In genomic region chr1:204564835-204565234, GRCh38 we compare ENCODE assay signal across 9 cellular contexts. TPM values are rescaled to one million over a fixed set of nuclear protein-coding genes. Genes with fewer than 3 reads are reported as not detected.
A peak's percentile ranks its signal among the peaks of the same experiment; 100 is the strongest.
DNase-seq lines count a peak whose midpoint lies in the region; ATAC-seq, FAIRE-seq and TF ChIP-seq lines count a peak whose summit lies in the region.
"Had no signal": no experiment of that assay in that cellular context is flagged by ENCODE, and none has a peak within 500 bp of the region (broad histone marks: within the 10 kb centered on the region; RNA-seq: fewer than 3 reads in every experiment).

No MANE protein-coding gene starts in this region.

- peaks cover 37 to 56% (median 47%) of the 10 kb centered on the region in 4 donors for H3K4me1 Mint-ChIP-seq in CD4-positive, alpha-beta memory T cell
- peaks cover 56% of the 10 kb centered on the region for H3K4me1 Mint-ChIP-seq in activated CD8-positive, alpha-beta T cell treated with anti-CD3 and anti-CD28 coated beads, Interleukin-2, amount 10 ng/mL, durations not matched to agents 7 days and 5 days (ENCODE audit: low read depth)

- TF ChIP-seq CTCF in A673 (conservative IDR thresholded peaks at IDR 0.05; ENCODE audit: low read depth, low read length) = no peak

- H3K4me3 ChIP-seq in CD4-positive, alpha-beta memory T cell (ENCODE audit: low read length in 2 of 2) = no peak overlapping the region
- no peak overlapping the region for H3K4me3 ChIP-seq in A673 (ENCODE audit: low read depth, low read length, poor library complexity, severe bottlenecking)

- intact Hi-C loops in CD4-positive, alpha-beta memory T cell (cut with micrococcal nuclease) = loop anchor here (1.0 to 5.0 kb wide), 2 partner anchors 48 to 242 kb away; partner anchors contain the start of gene MDM4
- intact Hi-C loops in A673 (cut with micrococcal nuclease; ENCODE audit: unreplicated experiment) = no loop called here

- no peak overlapping the region for H3K27ac ChIP-seq in CD4-positive, alpha-beta memory T cell (ENCODE audit: low read depth, low read length)
- H3K27ac ChIP-seq in A673 (ENCODE audit: low read depth, low read length, poor library complexity, severe bottlenecking) = no peak overlapping the region

- DNase-seq in CD4-positive, alpha-beta memory T cell = peak; percentile 31 to 61 (median 45)
- DNase-seq in GM19239 (ENCODE audit: insufficient read length, low spot score) = peak; percentile 73
- peak; percentile 56 for DNase-seq in activated CD8-positive, alpha-beta T cell treated with anti-CD3 and anti-CD28 coated beads, Interleukin-2, amount 10 ng/mL, durations not matched to agents 7 days and 5 days
- no peak for DNase-seq in superior temporal gyrus (ENCODE audit: extremely low spot score)
- DNase-seq in NCI-H2107 treated with DMSO at 0.1 percent for 48 hours (lab: John Stamatoyannopoulos, UW; ENCODE audit: unreplicated experiment) = no peak
- DNase-seq in A673 (ENCODE audit: low spot score) = no peak
- DNase-seq in NCI-H2196 treated with DMSO at 0.1 percent for 48 hours (lab: John Stamatoyannopoulos, UW; ENCODE audit: unreplicated experiment) = no peak
- DNase-seq: DMS153 had no signal

- H3K4me1 ChIP-seq in CD4-positive, alpha-beta memory T cell (ENCODE audit: insufficient read depth, low read length) = peaks cover 36% of the 10 kb centered on the region
- H3K4me1 ChIP-seq in A673 (ENCODE audit: insufficient read depth, low read length, poor library complexity, severe bottlenecking) = peaks cover 7% of the 10 kb centered on the region

- FAIRE-seq in GM19239 (lab: Jason Lieb, UNC) = peak; percentile 91

- H3K9me3 ChIP-seq in CD4-positive, alpha-beta memory T cell (ENCODE audit: control insufficient read depth in 1 of 2, low read length in 2 of 2) = no peaks in the 10 kb centered on the region
- no peaks in the 10 kb centered on the region for H3K9me3 ChIP-seq in A673 (ENCODE audit: low read depth, low read length, poor library complexity, severe bottlenecking)

- BruUV-seq in A673 (replicated peaks; lab: Mats Ljungman, UMichigan) = no TSS peak

- peak overlapping the region; percentile 62 to 95 (median 79) for H3K27ac Mint-ChIP-seq in CD4-positive, alpha-beta memory T cell
- peak overlapping the region; percentile 71 for H3K27ac Mint-ChIP-seq in activated CD8-positive, alpha-beta T cell treated with anti-CD3 and anti-CD28 coated beads, Interleukin-2, amount 10 ng/mL, durations not matched to agents 7 days and 5 days

- H3K36me3 ChIP-seq in CD4-positive, alpha-beta memory T cell (ENCODE audit: insufficient read depth, low read length) = peaks cover 12% of the 10 kb centered on the region
- no peaks in the 10 kb centered on the region for H3K36me3 ChIP-seq in A673 (ENCODE audit: insufficient read depth, low read length, poor library complexity, severe bottlenecking)

- CTCF ChIA-PET in CD4-positive, alpha-beta memory T cell (lab: Charles Lee; ENCODE audit: partially characterized antibody) = interaction anchor here (0.8 to 4.4 kb wide), 17 partner anchors 8 to 244 kb away, joined by 3 to 50 read pairs (median 8); partner anchors contain the start of gene MDM4
- CTCF ChIA-PET in activated CD8-positive, alpha-beta T cell treated with anti-CD3 and anti-CD28 coated beads, Interleukin-2, amount 10 ng/mL, durations not matched to agents 7 days and 5 days (lab: Charles Lee) = interaction anchor here (0.9 to 5.5 kb wide), 28 partner anchors 8 to 497 kb away, joined by 3 to 175 read pairs (median 8); partner anchors contain the start of gene MDM4
- CTCF ChIA-PET in A673 (lab: Charles Lee) = interaction anchor here (1.9 kb wide), 1 partner anchor 242 kb away, joined by 43 read pairs; no protein-coding TSS in a partner anchor

- H3K27me3 ChIP-seq in CD4-positive, alpha-beta memory T cell (ENCODE audit: insufficient read depth, low read length) = no peaks in the 10 kb centered on the region
- no peaks in the 10 kb centered on the region for H3K27me3 ChIP-seq in A673 (replicated peaks; ENCODE audit: insufficient read depth, low read depth, low read length, poor library complexity)

- peak overlapping the region in 5 of 8 donors; percentile 3 to 62 (median 22) for H3K4me3 Mint-ChIP-seq in CD4-positive, alpha-beta memory T cell
- no peak overlapping the region for H3K4me3 Mint-ChIP-seq in activated CD8-positive, alpha-beta T cell treated with anti-CD3 and anti-CD28 coated beads, Interleukin-2, amount 10 ng/mL, durations not matched to agents 7 days and 5 days

- peaks cover 33 to 47% of the 10 kb centered on the region in 2 donors for H3K36me3 Mint-ChIP-seq in CD4-positive, alpha-beta memory T cell
- peaks cover 26% of the 10 kb centered on the region for H3K36me3 Mint-ChIP-seq in activated CD8-positive, alpha-beta T cell treated with anti-CD3 and anti-CD28 coated beads, Interleukin-2, amount 10 ng/mL, durations not matched to agents 7 days and 5 days (ENCODE audit: low read depth)

- no peaks in the 10 kb centered on the region for H3K9me3 Mint-ChIP-seq in CD4-positive, alpha-beta memory T cell
- no peaks in the 10 kb centered on the region for H3K9me3 Mint-ChIP-seq in activated CD8-positive, alpha-beta T cell treated with anti-CD3 and anti-CD28 coated beads, Interleukin-2, amount 10 ng/mL, durations not matched to agents 7 days and 5 days (ENCODE audit: insufficient read depth)

- peak; percentile 69 for ATAC-seq in HG03039 (IDR thresholded peaks at IDR 0.05; ENCODE audit: unreplicated experiment)
- peak; percentile 12 for ATAC-seq in activated CD8-positive, alpha-beta T cell treated with anti-CD3 and anti-CD28 coated beads, Interleukin-2, amount 10 ng/mL, durations not matched to agents 7 days and 5 days

- H3K27me3 Mint-ChIP-seq in CD4-positive, alpha-beta memory T cell = no peaks in the 10 kb centered on the region
- H3K27me3 Mint-ChIP-seq in activated CD8-positive, alpha-beta T cell treated with anti-CD3 and anti-CD28 coated beads, Interleukin-2, amount 10 ng/mL, durations not matched to agents 7 days and 5 days (ENCODE audit: low read depth) = no peaks in the 10 kb centered on the region

- POLR2A ChIA-PET in CD4-positive, alpha-beta memory T cell (lab: Charles Lee; ENCODE audit: partially characterized antibody) = interaction anchor here (1.4 to 1.8 kb wide), 3 partner anchors 19 to 59 kb away, joined by 8 to 14 read pairs (median 12); partner anchors contain the start of gene MDM4
- POLR2A ChIA-PET in activated CD8-positive, alpha-beta T cell treated with anti-CD3 and anti-CD28 coated beads, Interleukin-2, amount 10 ng/mL, durations not matched to agents 7 days and 5 days (lab: Charles Lee) = interaction anchor here (1.3 to 1.4 kb wide), 3 partner anchors 14 to 48 kb away, joined by 7 to 13 read pairs (median 10); partner anchors contain the start of gene MDM4
- POLR2A ChIA-PET in A673 (lab: Charles Lee; ENCODE audit: low non-redundant PET) = no interaction called here

RNA-seq across cellular contexts. Expression of gene MDM4, which starts 48.6 kb away (rescaled TPM):
- 100 to 1,000 TPM; 213 to 237 TPM for total RNA-seq in CD4-positive, alpha-beta memory T cell
- polyA plus RNA-seq in CD4-positive, alpha-beta memory T cell = 10 to 100 TPM in 1 of 2 donors, 1 to 10 TPM in 1; 7.7 to 26.8 TPM
- total RNA-seq in activated CD8-positive, alpha-beta T cell treated with anti-CD3 and anti-CD28 coated beads, Interleukin-2, amount 10 ng/mL, durations not matched to agents 7 days and 5 days = 10 to 100 TPM; 72.2 to 72.4 TPM
- 71.3 and 86.1 TPM in 2 replicates for total RNA-seq in A673 (2021)

Comparison
In these comparisons a context has a peak if more than half of its experiments do, and no peak if none do; other contexts are left out.
1. DNase-seq: peak in CD4-positive, alpha-beta memory T cell (5 of 5), GM19239 (single experiment) and activated CD8-positive, alpha-beta T cell treated with anti-CD3 and anti-CD28 coated beads, Interleukin-2, amount 10 ng/mL, durations not matched to agents 7 days and 5 days (single experiment); none in superior temporal gyrus (single experiment), NCI-H2107 treated with DMSO at 0.1 percent for 48 hours (single experiment), A673 (single experiment) and NCI-H2196 treated with DMSO at 0.1 percent for 48 hours (single experiment).